ENCODE assay signal across 10 cellular contexts in the genomic region with DNA sequence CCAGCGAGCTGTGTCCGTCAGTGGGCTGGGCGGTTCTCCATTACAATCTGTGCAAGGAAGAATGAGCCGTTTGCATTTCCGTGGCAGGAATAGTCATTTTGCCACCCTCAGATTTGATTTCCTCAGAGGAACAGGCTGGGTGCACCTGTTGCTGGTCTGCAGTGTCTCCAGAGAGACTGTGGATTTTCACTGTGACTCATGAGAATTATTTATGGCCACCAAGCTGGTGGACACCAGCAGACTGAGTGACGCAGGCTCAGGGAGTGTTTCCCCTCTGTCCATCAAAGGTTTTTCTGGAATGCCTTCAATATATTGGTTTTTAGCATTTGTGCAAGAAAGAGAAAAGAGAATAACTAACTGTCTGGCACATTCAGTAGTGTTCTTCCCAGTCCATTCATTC. TPM values are rescaled to one million over a fixed set of nuclear protein-coding genes. Genes with fewer than 3 reads are reported as not detected.
DNase-seq lines count a peak whose midpoint lies in the region; ATAC-seq and TF ChIP-seq lines count a peak whose summit lies in the region.
"Had no signal": no experiment of that assay in that cellular context is flagged by ENCODE, and none has a peak within 500 bp of the region (broad histone marks: within the 10 kb centered on the region; RNA-seq: fewer than 3 reads in every experiment).

No MANE protein-coding gene starts in this region.

- TF ChIP-seq POLR2A in GM18505 (IDR thresholded peaks at IDR 0.05; ENCODE audit: borderline replicate concordance, extremely low read depth, insufficient read depth, insufficient read length) = no peak

- intact Hi-C loops in mucosa of descending colon (cut with DNase I, micrococcal nuclease) = no loop called here

- TF ChIP-seq CTCF in mucosa of descending colon (IDR thresholded peaks at IDR 0.05) = no peak
- TF ChIP-seq CTCF in foreskin fibroblast (IDR thresholded peaks at IDR 0.05; ENCODE audit: low read depth, low read length) = no peak

- peak; percentile 47 for ATAC-seq in GM18505 (IDR thresholded peaks at IDR 0.05; ENCODE audit: unreplicated experiment)
- ATAC-seq in GM21576 (IDR thresholded peaks at IDR 0.05; ENCODE audit: unreplicated experiment) = peak; percentile 59
- ATAC-seq in HG03442 (IDR thresholded peaks at IDR 0.05; ENCODE audit: unreplicated experiment) = peak; percentile 80
- peak; percentile 23 for ATAC-seq in mucosa of descending colon
- no peak for ATAC-seq in GM21825 (IDR thresholded peaks at IDR 0.05; ENCODE audit: unreplicated experiment)

- no peak overlapping the region for H3K4me3 ChIP-seq in mucosa of descending colon
- no peak overlapping the region for H3K4me3 ChIP-seq in foreskin fibroblast (ENCODE audit: low read depth in 1 of 2, low read length in 2 of 2)

- H3K9me3 ChIP-seq in mucosa of descending colon = no peaks in the 10 kb centered on the region

- no peaks in the 10 kb centered on the region for H3K36me3 ChIP-seq in mucosa of descending colon (ENCODE audit: low read depth)

- no peak for DNase-seq in mucosa of descending colon
- no peak for DNase-seq in DMS 273 treated with DMSO at 0.1 percent for 48 hours (lab: John Stamatoyannopoulos, UW)
- DNase-seq in hippocampal formation (lab: John Stamatoyannopoulos, UW) = no peak
- DNase-seq in foreskin fibroblast = no peak
- DNase-seq: activated naive CD4-positive, alpha-beta T cell treated with Interleukin-2 at 50 U/mL for 16 hours; nucleus accumbens had no signal

- peaks cover 7% of the 10 kb centered on the region for H3K4me1 ChIP-seq in mucosa of descending colon (ENCODE audit: low read depth)

RNA-seq across cellular contexts. Expression of a gene that starts 39.7 kb away (rescaled TPM):
- total RNA-seq in mucosa of descending colon = 10 to 100 TPM; 24.5 to 52.0 (median 32.7) TPM
